In genomic region chr9:20526500-20527319, GRCh38 we compare ENCODE assay signal across 1 cellular context.
TF ChIP-seq lines count a peak whose summit lies in the region.

No MANE protein-coding gene starts in this region.

TF ChIP-seq in HepG2, 621 proteins besides CTCF, POLR2A, EP300 and RAD21 (continued from another document):
- TF ChIP-seq HINFP (CRISPR knock-in tag; IDR thresholded peaks at IDR 0.05; ENCODE audit: low read depth) (no peak), ZNF703 (CRISPR knock-in tag; IDR thresholded peaks at IDR 0.05; ENCODE audit: borderline replicate concordance) (no peak), RXRB (CRISPR knock-in tag; IDR thresholded peaks at IDR 0.05; ENCODE audit: borderline replicate concordance) (no peak), SP2 (CRISPR knock-in tag; IDR thresholded peaks at IDR 0.05) (no peak), ARID5B (CRISPR knock-in tag; IDR thresholded peaks at IDR 0.05) (no peak; the same call in 1 of the 2 replicates), TEAD3 (CRISPR knock-in tag; optimal IDR thresholded peaks at IDR 0.05; ENCODE audit: borderline replicate concordance) (peak; percentile 34), PREB (CRISPR knock-in tag; IDR thresholded peaks at IDR 0.05) (no peak), RARA (CRISPR knock-in tag; IDR thresholded peaks at IDR 0.05) (peak; percentile 37; the same call in 1 of the 2 replicates), ZNF775 (CRISPR knock-in tag; IDR thresholded peaks at IDR 0.05; ENCODE audit: borderline replicate concordance) (no peak), ZMAT5 (CRISPR knock-in tag; IDR thresholded peaks at IDR 0.05; ENCODE audit: borderline replicate concordance, low read depth) (no peak), ZMYM3 (CRISPR knock-in tag; IDR thresholded peaks at IDR 0.05) (no peak), ZNF713 (CRISPR knock-in tag; IDR thresholded peaks at IDR 0.05) (no peak), SP5 (CRISPR knock-in tag; IDR thresholded peaks at IDR 0.05; ENCODE audit: borderline replicate concordance, low read depth) (no peak), ZNF10 (CRISPR knock-in tag; IDR thresholded peaks at IDR 0.05; ENCODE audit: borderline replicate concordance, low read depth) (no peak), REPIN1 (CRISPR knock-in tag; IDR thresholded peaks at IDR 0.05; ENCODE audit: borderline replicate concordance, low read depth) (no peak), ZNF891 (CRISPR knock-in tag; IDR thresholded peaks at IDR 0.05) (no peak), BCL6 (CRISPR knock-in tag; IDR thresholded peaks at IDR 0.05) (peak; percentile 96), GLMP (CRISPR knock-in tag; IDR thresholded peaks at IDR 0.05; ENCODE audit: borderline replicate concordance) (no peak), ZBTB39 (CRISPR knock-in tag; IDR thresholded peaks at IDR 0.05) (no peak), LCORL (IDR thresholded peaks at IDR 0.05) (no peak), LCORL (CRISPR knock-in tag; IDR thresholded peaks at IDR 0.05) (no peak)
- TF ChIP-seq, protein P1, sequence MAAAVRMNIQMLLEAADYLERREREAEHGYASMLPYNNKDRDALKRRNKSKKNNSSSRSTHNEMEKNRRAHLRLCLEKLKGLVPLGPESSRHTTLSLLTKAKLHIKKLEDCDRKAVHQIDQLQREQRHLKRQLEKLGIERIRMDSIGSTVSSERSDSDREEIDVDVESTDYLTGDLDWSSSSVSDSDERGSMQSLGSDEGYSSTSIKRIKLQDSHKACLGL (CRISPR knock-in tag; IDR thresholded peaks at IDR 0.05), result no peak
- TF ChIP-seq, protein P2, sequence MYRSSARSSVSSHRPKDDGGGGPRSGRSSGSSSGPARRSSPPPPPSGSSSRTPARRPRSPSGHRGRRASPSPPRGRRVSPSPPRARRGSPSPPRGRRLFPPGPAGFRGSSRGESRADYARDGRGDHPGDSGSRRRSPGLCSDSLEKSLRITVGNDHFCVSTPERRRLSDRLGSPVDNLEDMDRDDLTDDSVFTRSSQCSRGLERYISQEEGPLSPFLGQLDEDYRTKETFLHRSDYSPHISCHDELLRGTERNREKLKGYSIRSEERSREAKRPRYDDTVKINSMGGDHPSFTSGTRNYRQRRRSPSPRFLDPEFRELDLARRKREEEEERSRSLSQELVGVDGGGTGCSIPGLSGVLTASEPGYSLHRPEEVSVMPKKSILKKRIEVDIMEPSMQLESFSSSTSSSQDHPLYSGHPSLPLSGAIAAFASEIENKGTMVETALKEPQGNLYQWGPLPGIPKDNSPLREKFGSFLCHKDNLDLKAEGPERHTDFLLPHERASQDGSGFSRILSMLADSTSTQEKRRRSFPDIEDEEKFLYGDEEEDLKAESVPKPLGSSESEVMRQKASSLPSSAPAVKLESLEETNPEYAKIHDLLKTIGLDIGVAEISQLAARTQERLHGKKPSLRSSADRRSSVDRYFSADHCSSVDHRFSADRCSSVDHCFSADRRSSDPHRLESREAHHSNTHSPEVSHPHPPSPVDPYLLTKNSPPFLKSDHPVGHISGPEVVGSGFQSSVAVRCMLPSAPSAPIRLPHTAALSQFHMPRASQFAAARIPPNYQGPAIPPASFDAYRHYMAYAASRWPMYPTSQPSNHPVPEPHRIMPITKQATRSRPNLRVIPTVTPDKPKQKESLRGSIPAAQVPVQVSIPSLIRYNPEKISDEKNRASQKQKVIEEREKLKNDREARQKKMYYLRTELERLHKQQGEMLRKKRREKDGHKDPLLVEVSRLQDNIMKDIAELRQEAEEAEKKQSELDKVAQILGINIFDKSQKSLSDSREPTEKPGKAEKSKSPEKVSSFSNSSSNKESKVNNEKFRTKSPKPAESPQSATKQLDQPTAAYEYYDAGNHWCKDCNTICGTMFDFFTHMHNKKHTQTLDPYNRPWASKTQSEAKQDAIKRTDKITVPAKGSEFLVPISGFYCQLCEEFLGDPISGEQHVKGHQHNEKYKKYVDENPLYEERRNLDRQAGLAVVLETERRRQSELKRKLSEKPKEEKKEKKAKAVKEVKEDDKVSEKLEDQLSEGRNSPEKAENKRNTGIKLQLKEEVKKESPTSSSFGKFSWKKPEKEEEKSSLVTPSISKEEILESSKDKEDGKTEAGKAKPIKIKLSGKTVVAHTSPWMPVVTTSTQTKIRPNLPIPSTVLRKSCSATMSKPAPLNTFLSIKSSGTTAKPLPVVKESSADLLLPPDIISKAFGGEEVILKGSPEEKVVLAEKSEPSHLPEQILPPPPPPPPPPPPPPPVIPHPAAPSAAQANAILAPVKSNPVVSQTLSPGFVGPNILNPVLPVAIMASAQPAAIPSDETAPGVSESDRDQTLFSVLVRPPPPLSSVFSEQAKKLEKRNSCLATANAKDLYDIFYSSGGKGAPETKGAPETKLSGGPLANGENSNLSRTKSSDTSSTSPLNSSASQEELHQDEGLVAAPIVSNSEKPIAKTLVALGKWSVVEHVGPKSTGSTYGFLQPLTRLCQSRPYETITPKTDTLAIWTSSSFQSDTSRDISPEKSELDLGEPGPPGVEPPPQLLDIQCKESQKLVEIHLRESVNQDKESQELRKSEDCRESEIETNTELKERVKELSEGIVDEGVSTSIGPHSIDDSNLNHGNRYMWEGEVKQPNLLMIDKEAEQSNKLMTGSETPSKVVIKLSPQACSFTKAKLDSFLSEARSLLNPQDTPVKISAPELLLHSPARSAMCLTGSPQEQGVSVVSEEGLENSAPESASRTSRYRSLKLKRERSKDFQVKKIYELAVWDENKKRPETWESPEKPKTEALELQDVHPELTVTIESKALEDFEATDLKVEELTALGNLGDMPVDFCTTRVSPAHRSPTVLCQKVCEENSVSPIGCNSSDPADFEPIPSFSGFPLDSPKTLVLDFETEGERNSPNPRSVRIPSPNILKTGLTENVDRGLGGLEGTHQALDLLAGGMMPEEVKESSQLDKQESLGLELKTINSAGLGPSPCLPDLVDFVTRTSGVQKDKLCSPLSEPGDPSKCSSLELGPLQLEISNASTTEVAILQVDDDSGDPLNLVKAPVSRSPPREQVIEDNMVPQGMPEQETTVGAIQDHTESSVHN (CRISPR knock-in tag; IDR thresholded peaks at IDR 0.05), result no peak
- TF ChIP-seq, protein P3, sequence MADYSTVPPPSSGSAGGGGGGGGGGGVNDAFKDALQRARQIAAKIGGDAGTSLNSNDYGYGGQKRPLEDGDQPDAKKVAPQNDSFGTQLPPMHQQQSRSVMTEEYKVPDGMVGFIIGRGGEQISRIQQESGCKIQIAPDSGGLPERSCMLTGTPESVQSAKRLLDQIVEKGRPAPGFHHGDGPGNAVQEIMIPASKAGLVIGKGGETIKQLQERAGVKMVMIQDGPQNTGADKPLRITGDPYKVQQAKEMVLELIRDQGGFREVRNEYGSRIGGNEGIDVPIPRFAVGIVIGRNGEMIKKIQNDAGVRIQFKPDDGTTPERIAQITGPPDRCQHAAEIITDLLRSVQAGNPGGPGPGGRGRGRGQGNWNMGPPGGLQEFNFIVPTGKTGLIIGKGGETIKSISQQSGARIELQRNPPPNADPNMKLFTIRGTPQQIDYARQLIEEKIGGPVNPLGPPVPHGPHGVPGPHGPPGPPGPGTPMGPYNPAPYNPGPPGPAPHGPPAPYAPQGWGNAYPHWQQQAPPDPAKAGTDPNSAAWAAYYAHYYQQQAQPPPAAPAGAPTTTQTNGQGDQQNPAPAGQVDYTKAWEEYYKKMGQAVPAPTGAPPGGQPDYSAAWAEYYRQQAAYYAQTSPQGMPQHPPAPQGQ (CRISPR knock-in tag; IDR thresholded peaks at IDR 0.05; ENCODE audit: borderline replicate concordance), result no peak
TF ChIP-seq in HepG2: peak in this region for 5.
